26 cellular contexts compared by ENCODE assay signal in the genomic region with DNA sequence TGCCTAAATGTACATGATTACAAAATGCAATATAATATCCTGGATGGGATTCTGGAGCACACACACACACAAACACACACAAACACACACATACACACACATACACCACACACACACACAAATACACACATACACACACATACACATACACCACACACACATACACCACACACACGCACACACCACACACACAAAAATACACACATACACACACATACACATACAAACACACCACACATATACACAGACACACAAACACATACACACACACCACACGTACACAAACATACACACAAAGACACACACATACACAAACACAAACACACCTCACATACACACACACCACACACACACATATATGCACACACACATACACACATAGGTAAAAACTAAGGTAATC.
"Had no signal": no experiment of that assay in that cellular context is flagged by ENCODE, and none has a peak within 500 bp of the region (broad histone marks: within the 10 kb centered on the region; RNA-seq: fewer than 3 reads in every experiment).

No MANE protein-coding gene starts in this region.

- H3K79me2 ChIP-seq: hepatocyte had no signal

- H3K4me1 Mint-ChIP-seq: memory B cell; mesothelial cell of epicardium; natural killer cell; neural crest cell; stimulated activated memory B cell treated with anti-CD40 and anti-IgM and Interleukin-4, amounts not matched to agents 10 μg/mL and 1 μg/mL and 100 μg/mL, for 72 hours had no signal

- H3K36me3 Mint-ChIP-seq: memory B cell; mesothelial cell of epicardium; natural killer cell; stimulated activated memory B cell treated with anti-CD40 and anti-IgM and Interleukin-4, amounts not matched to agents 10 μg/mL and 1 μg/mL and 100 μg/mL, for 72 hours had no signal

- H3K4me2 ChIP-seq: hepatocyte had no signal

- H3K27me3 Mint-ChIP-seq: stimulated activated memory B cell treated with anti-CD40 and anti-IgM and Interleukin-4, amounts not matched to agents 10 μg/mL and 1 μg/mL and 100 μg/mL, for 72 hours; stimulated activated naive CD8-positive, alpha-beta T cell treated with anti-CD3 and anti-CD28 coated beads, Interleukin-15, amount 100 ng/mL, for 72 hours had no signal

- H3K27me3 ChIP-seq: hepatocyte, ovary, transverse colon had no signal

- H2AFZ ChIP-seq: hepatocyte had no signal

- H3K4me3 ChIP-seq: coronary artery, hepatocyte, left ventricle myocardium inferior, lower lobe of right lung, ovary, thoracic aorta, transverse colon had no signal

- H3K27ac Mint-ChIP-seq: endodermal cell; memory B cell; mesothelial cell of epicardium; natural killer cell; stimulated activated memory B cell treated with anti-CD40 and anti-IgM and Interleukin-4, amounts not matched to agents 10 μg/mL and 1 μg/mL and 100 μg/mL, for 72 hours; stimulated activated naive CD8-positive, alpha-beta T cell treated with anti-CD3 and anti-CD28 coated beads, Interleukin-15, amount 100 ng/mL, for 72 hours had no signal

- ATAC-seq: left cardiac atrium; lower lobe of right lung; right cardiac atrium; stimulated activated memory B cell treated with anti-CD40 and anti-IgM and Interleukin-4, amounts not matched to agents 10 μg/mL and 1 μg/mL and 100 μg/mL, for 72 hours; stimulated activated naive CD8-positive, alpha-beta T cell treated with anti-CD3 and anti-CD28 coated beads, Interleukin-15, amount 100 ng/mL, for 72 hours had no signal

- H3K9me3 ChIP-seq: left ventricle myocardium inferior, lower lobe of right lung, ovary, thoracic aorta, transverse colon had no signal

- H3K36me3 ChIP-seq: left ventricle myocardium inferior, lower lobe of right lung, ovary, thoracic aorta, transverse colon had no signal

- H3K4me3 Mint-ChIP-seq: endodermal cell; memory B cell; mesothelial cell of epicardium; natural killer cell; neural crest cell; stimulated activated memory B cell treated with anti-CD40 and anti-IgM and Interleukin-4, amounts not matched to agents 10 μg/mL and 1 μg/mL and 100 μg/mL, for 72 hours; stimulated activated naive CD8-positive, alpha-beta T cell treated with anti-CD3 and anti-CD28 coated beads, Interleukin-15, amount 100 ng/mL, for 72 hours had no signal

- DNase-seq: effector CD4-positive, alpha-beta T cell; endodermal cell; foreskin melanocyte; head of caudate nucleus; kidney; left cardiac atrium; left ventricle myocardium inferior; lower lobe of right lung; natural killer cell; nucleus accumbens; ovary; right cardiac atrium; stimulated activated CD4-positive, alpha-beta T cell treated with anti-CD3 and anti-CD28 coated beads, Interleukin-15, amount 100 ng/mL, for 24 hours; stimulated activated CD4-positive, alpha-beta T cell treated with anti-CD3 and anti-CD28 coated beads, Interleukin-1b, Interleukin-23, amount 100 ng/mL, for 48 hours; stimulated activated CD4-positive, alpha-beta T cell treated with anti-CD3 and anti-CD28 coated beads, Interleukin-4, amount 100 ng/mL, for 24 hours; stimulated activated naive CD8-positive, alpha-beta T cell treated with anti-CD3 and anti-CD28 coated beads, Interleukin-15, amount 100 ng/mL, for 72 hours; substantia nigra; transverse colon had no signal

- FAIRE-seq: endothelial cell of umbilical vein had no signal

- H3K27ac ChIP-seq: coronary artery, hepatocyte, left ventricle myocardium inferior, lower lobe of right lung, ovary, thoracic aorta, transverse colon had no signal

- H3K4me1 ChIP-seq: left ventricle myocardium inferior, lower lobe of right lung, transverse colon had no signal

- H3K9me3 Mint-ChIP-seq: endodermal cell, mesothelial cell of epicardium, natural killer cell had no signal
